In the genomic region with DNA sequence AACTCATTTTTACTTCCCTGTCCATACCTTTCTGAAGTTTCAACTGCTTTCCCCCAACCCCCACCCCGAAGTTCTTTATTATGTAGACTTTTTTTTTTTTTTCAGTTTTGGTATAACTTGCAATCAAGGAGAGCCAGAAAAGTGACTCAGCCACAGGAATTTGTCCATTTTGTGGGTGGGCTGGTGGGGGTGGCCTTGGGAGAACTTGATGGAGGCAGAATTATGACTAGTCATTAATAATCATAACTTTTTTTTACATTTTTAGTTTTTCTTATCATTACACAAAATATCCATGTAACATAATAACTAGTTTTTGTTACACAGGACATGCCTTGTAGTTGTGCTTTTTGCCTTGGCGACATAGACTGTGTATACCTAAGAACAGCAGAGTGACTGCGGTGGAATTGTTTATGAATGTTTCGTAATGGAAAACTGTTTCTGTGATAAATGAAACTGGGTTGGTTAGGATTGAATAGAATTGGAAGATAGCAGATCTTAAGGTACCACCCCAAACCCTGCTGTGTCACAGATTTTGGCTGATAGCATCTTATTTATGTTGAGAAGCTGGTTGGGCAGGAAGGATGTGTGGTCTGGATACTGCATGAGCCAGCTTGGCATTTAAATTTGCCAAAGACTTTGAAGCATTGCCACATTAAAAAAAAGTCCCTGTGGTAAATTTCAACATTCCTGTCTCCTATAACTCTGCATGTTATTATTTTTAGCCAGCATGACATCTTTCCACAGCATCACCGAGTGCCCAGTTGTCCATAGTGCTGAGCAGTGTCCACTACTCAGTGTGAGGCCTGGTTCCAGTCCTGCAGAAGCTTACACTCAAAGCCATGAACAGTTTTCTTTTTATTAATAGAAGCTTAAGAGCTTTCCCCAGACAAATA, we compare ENCODE assay signal across 9 cellular contexts. TPM values are rescaled to one million over a fixed set of nuclear protein-coding genes. Genes with fewer than 3 reads are reported as not detected.
A peak's percentile ranks its signal among the peaks of the same experiment; 100 is the strongest.
DNase-seq lines count a peak whose midpoint lies in the region; ATAC-seq and TF ChIP-seq lines count a peak whose summit lies in the region.
"Had no signal": no experiment of that assay in that cellular context is flagged by ENCODE, and none has a peak within 500 bp of the region (broad histone marks: within the 10 kb centered on the region; RNA-seq: fewer than 3 reads in every experiment).

No MANE protein-coding gene starts in this region.

- H3K9me2 ChIP-seq in hepatocyte (replicated peaks; ENCODE audit: insufficient read depth): no peaks in the 10 kb centered on the region

- no peaks in the 10 kb centered on the region for H3K27me3 ChIP-seq in hepatocyte

- H2AFZ ChIP-seq in hepatocyte: no peak overlapping the region

- H3K27me3 Mint-ChIP-seq in activated CD4-positive, alpha-beta memory T cell treated with anti-CD3 and anti-CD28 coated beads, Interleukin-2, amount 10 ng/mL, durations not matched to agents 7 days and 5 days: peaks cover 11% of the 10 kb centered on the region

- peaks cover 30% of the 10 kb centered on the region for H3K4me1 Mint-ChIP-seq in activated CD4-positive, alpha-beta memory T cell treated with anti-CD3 and anti-CD28 coated beads, Interleukin-2, amount 10 ng/mL, durations not matched to agents 7 days and 5 days

- no peaks in the 10 kb centered on the region for H3K9me3 Mint-ChIP-seq in activated CD4-positive, alpha-beta memory T cell treated with anti-CD3 and anti-CD28 coated beads, Interleukin-2, amount 10 ng/mL, durations not matched to agents 7 days and 5 days

- peaks cover 14% of the 10 kb centered on the region for H3K79me2 ChIP-seq in hepatocyte

- no peak for ATAC-seq in GM21515 (IDR thresholded peaks at IDR 0.05; ENCODE audit: unreplicated experiment)

- TF ChIP-seq CTCF in hepatocyte (IDR thresholded peaks at IDR 0.05; ENCODE audit: poor library complexity): no peak

- H3K27ac ChIP-seq in hepatocyte: peak overlapping the region; percentile 15

- no peaks in the 10 kb centered on the region for H3K36me3 ChIP-seq in hepatocyte (replicated peaks; ENCODE audit: insufficient read depth, low read depth)

- no peak overlapping the region for H3K4me3 ChIP-seq in Jurkat, Clone E6-1 (ENCODE audit: low read length)
- H3K4me3 ChIP-seq in hepatocyte: no peak overlapping the region

- WGBS in hepatocyte (ENCODE audit: low lambda C conversion rate, missing lambda C conversion rate): 81% methylated on average over 5 of the region's 5 CpGs

- CTCF ChIA-PET in activated CD4-positive, alpha-beta memory T cell treated with anti-CD3 and anti-CD28 coated beads, Interleukin-2, amount 10 ng/mL, durations not matched to agents 7 days and 5 days (lab: Charles Lee): interaction anchor here (0.9 kb wide), 1 partner anchor 9 kb away, joined by 4 read pairs; no protein-coding TSS in a partner anchor

- no peaks in the 10 kb centered on the region for H4K20me1 ChIP-seq in hepatocyte (ENCODE audit: insufficient read depth, poor library complexity, severe bottlenecking)

- H3K27ac Mint-ChIP-seq in activated CD4-positive, alpha-beta memory T cell treated with anti-CD3 and anti-CD28 coated beads, Interleukin-2, amount 10 ng/mL, durations not matched to agents 7 days and 5 days: peak overlapping the region; percentile 72

- H3K4me3 Mint-ChIP-seq in activated CD4-positive, alpha-beta memory T cell treated with anti-CD3 and anti-CD28 coated beads, Interleukin-2, amount 10 ng/mL, durations not matched to agents 7 days and 5 days: no peak overlapping the region

- no peaks in the 10 kb centered on the region for H3K36me3 Mint-ChIP-seq in activated CD4-positive, alpha-beta memory T cell treated with anti-CD3 and anti-CD28 coated beads, Interleukin-2, amount 10 ng/mL, durations not matched to agents 7 days and 5 days (ENCODE audit: low read depth)

- no peaks in the 10 kb centered on the region for H3K9me3 ChIP-seq in hepatocyte (ENCODE audit: low read depth)

- DNase-seq in AG20443 (ENCODE audit: low spot score): peak; percentile 72
- peak; percentile 83 for DNase-seq in Jurkat, Clone E6-1 (ENCODE audit: low read depth, low spot score)
- peak; percentile 61 for DNase-seq in activated CD4-positive, alpha-beta memory T cell treated with anti-CD3 and anti-CD28 coated beads, Interleukin-2, amount 10 ng/mL, durations not matched to agents 7 days and 5 days
- DNase-seq in hepatocyte (ENCODE audit: low spot score): no peak
- no peak for DNase-seq in SW 1271 (lab: John Stamatoyannopoulos, UW)
- no peak for DNase-seq in activated CD4-positive, CD25-positive, alpha-beta regulatory T cell treated with anti-CD3 and anti-CD28 coated beads, Interleukin-2, amount 50 U/mL, for 72 hours
- no peak for DNase-seq in NCI-H2171 treated with DMSO at 0.1 percent for 48 hours (lab: John Stamatoyannopoulos, UW)
- DNase-seq: NCI-H510A treated with DMSO at 0.1 percent for 48 hours had no signal

- no peak overlapping the region for H3K4me2 ChIP-seq in hepatocyte

- POLR2A ChIA-PET in activated CD4-positive, alpha-beta memory T cell treated with anti-CD3 and anti-CD28 coated beads, Interleukin-2, amount 10 ng/mL, durations not matched to agents 7 days and 5 days (lab: Charles Lee): interaction anchor here (0.7 kb wide), 1 partner anchor 9 kb away, joined by 4 read pairs; no protein-coding TSS in a partner anchor

- peaks cover 27% of the 10 kb centered on the region for H3K4me1 ChIP-seq in hepatocyte (ENCODE audit: insufficient read depth)

RNA-seq across cellular contexts. Expression of gene LYPD6B, which starts 30.7 kb away (rescaled TPM):
- polyA plus RNA-seq in Jurkat, Clone E6-1 (2012; ENCODE audit: insufficient read depth, insufficient read length): not detected
- total RNA-seq in activated CD4-positive, alpha-beta memory T cell treated with anti-CD3 and anti-CD28 coated beads, Interleukin-2, amount 10 ng/mL, durations not matched to agents 7 days and 5 days: under 1 TPM in 1 of 2 experiments, not detected in 1; 0.20 TPM
- 13.3 and 16.8 TPM in 2 replicates for total RNA-seq in hepatocyte
- polyA plus RNA-seq in hepatocyte: 26.0 and 26.4 TPM in 2 replicates

Comparison
In these comparisons a context has a peak if more than half of its experiments do, and no peak if none do; other contexts are left out.
1. DNase-seq: peak in AG20443 (single experiment), Jurkat, Clone E6-1 (single experiment) and activated CD4-positive, alpha-beta memory T cell treated with anti-CD3 and anti-CD28 coated beads, Interleukin-2, amount 10 ng/mL, durations not matched to agents 7 days and 5 days (single experiment); none in hepatocyte (single experiment), SW 1271 (0 of 2), activated CD4-positive, CD25-positive, alpha-beta regulatory T cell treated with anti-CD3 and anti-CD28 coated beads, Interleukin-2, amount 50 U/mL, for 72 hours (single experiment) and NCI-H2171 treated with DMSO at 0.1 percent for 48 hours (single experiment).
2. RNA of gene LYPD6B, which starts 30.7 kb away (total RNA-seq): 13.3 to 16.8 TPM in hepatocyte; 0.20 TPM in activated CD4-positive, alpha-beta memory T cell treated with anti-CD3 and anti-CD28 coated beads, Interleukin-2, amount 10 ng/mL, durations not matched to agents 7 days and 5 days; every median in the first group is over 10 times any median in the second.